Comparison of ENCODE assay signal across 13 cellular contexts in the genomic region with DNA sequence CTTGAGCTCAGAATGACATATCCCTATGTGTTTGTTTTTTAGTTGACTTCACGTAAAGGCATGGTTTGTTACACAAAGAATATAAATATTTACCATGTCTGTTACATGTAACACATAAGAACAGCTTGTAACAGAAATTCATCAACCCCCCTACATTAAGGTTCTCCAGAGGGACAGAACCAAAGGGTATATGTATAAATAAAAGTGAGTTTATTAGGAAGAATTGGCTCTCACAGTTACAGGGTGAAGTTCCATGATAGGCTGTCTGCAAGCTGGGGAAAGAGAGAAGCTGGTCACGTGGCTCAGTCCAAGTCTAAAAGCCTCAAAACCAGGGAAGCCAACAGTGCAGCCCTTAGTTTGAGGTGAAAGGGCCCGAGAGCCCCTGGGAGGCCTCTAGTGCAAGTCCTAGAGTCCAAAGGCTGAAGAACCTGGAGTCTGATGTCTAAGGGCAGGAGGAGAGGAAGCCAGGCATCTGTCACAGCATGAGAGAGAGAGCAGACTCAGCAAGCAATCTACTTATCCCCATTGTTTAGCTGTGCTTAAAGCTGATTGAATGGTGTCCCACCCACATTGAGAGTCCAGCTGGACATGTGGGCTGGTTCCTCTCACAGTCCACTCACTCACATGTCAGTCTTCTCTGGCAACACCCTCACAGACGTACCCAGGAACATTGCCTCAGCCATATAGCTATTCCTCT. TPM values are rescaled to one million over a fixed set of nuclear protein-coding genes. Genes with fewer than 3 reads are reported as not detected.
DNase-seq lines count a peak whose midpoint lies in the region; ATAC-seq and TF ChIP-seq lines count a peak whose summit lies in the region.
"Had no signal": no experiment of that assay in that cellular context is flagged by ENCODE, and none has a peak within 500 bp of the region (broad histone marks: within the 10 kb centered on the region; RNA-seq: fewer than 3 reads in every experiment).

No MANE protein-coding gene starts in this region.

- peaks cover 31 to 90% (median 66%) of the 10 kb centered on the region in 9 donors for H3K4me1 ChIP-seq in heart right ventricle

- H3K4me1 Mint-ChIP-seq in T-helper 17 cell, result peaks cover 27% of the 10 kb centered on the region

- in situ Hi-C loops in G401 (cut with HindIII; ENCODE audit: low sequenced_read_pairs), result loop anchor here (10.0 kb wide), 2 partner anchors 45 to 75 kb away; no protein-coding TSS in a partner anchor

- H3K27ac ChIP-seq in heart right ventricle, result peak overlapping the region in 9 of 10 donors; percentile 22 to 68 (median 46)
- H3K27ac ChIP-seq: KMS-11 had no signal

- intact Hi-C loops in heart right ventricle (cut with DNase I) (loop anchor here in 4 of 10 donors (2.0 to 5.0 kb wide), 3 partner anchors 19 to 68 kb away; no protein-coding TSS in a partner anchor), sciatic nerve (cut with DNase I) (no loop called here), posterior vena cava (cut with DNase I) (no loop called here)

- peak overlapping the region; percentile 60 for H3K27ac Mint-ChIP-seq in T-helper 17 cell
- H3K27ac Mint-ChIP-seq: activated naive CD8-positive, alpha-beta T cell treated with anti-CD3 and anti-CD28 coated beads, Interleukin-2, amount 10 ng/mL, durations not matched to agents 7 days and 5 days had no signal

- H3K36me3 ChIP-seq in heart right ventricle, result peaks cover 0 to 76% (median 10%) of the 10 kb centered on the region in 9 donors

- H3K4me3 ChIP-seq in heart right ventricle, result no peak overlapping the region

- no peaks in the 10 kb centered on the region for H3K9me3 ChIP-seq in T-helper 17 cell (ENCODE audit: control insufficient read depth, low read length, poor library complexity, severe bottlenecking)
- H3K9me3 ChIP-seq in heart right ventricle, result no peaks in the 10 kb centered on the region

- TF ChIP-seq CTCF in heart right ventricle (IDR thresholded peaks at IDR 0.05), result no peak

- ATAC-seq in T-helper 17 cell, result peak; percentile 14
- peak; percentile 88 to 98 (median 94) for ATAC-seq in heart right ventricle
- ATAC-seq in sciatic nerve, result peak; percentile 56
- no peak for ATAC-seq in GM21825 (IDR thresholded peaks at IDR 0.05; ENCODE audit: unreplicated experiment)

- no peaks in the 10 kb centered on the region for H3K27me3 Mint-ChIP-seq in T-helper 17 cell
- H3K27me3 Mint-ChIP-seq: activated naive CD8-positive, alpha-beta T cell treated with anti-CD3 and anti-CD28 coated beads, Interleukin-2, amount 10 ng/mL, durations not matched to agents 7 days and 5 days had no signal

- no peak overlapping the region for H3K4me3 Mint-ChIP-seq in T-helper 17 cell
- H3K4me3 Mint-ChIP-seq: activated naive CD8-positive, alpha-beta T cell treated with anti-CD3 and anti-CD28 coated beads, Interleukin-2, amount 10 ng/mL, durations not matched to agents 7 days and 5 days had no signal

- DNase-seq in LHCN-M2 (ENCODE audit: low read depth), result peak; percentile 20
- no peak for DNase-seq in T-helper 17 cell
- DNase-seq in heart right ventricle, result peak in 1 of 2 donors; percentile 79
- DNase-seq in sciatic nerve (ENCODE audit: low spot score), result no peak
- no peak for DNase-seq in posterior vena cava (ENCODE audit: low spot score)
- DNase-seq in G401 (ENCODE audit: low spot score), result no peak
- no peak for DNase-seq in activated CD4-positive, alpha-beta T cell treated with anti-CD3 and anti-CD28 coated beads for 4 hours
- DNase-seq: activated naive CD8-positive, alpha-beta T cell treated with anti-CD3 and anti-CD28 coated beads, Interleukin-2, amount 10 ng/mL, durations not matched to agents 7 days and 5 days; HCEC 1CT; stimulated activated CD4-positive, alpha-beta T cell treated with anti-CD3 and anti-CD28 coated beads, Interleukin-2, amount 100 ng/mL, for 24 hours; T-helper 2 cell had no signal

- 30 to 34% methylated on average over 4 of the region's 4 CpGs for WGBS in heart right ventricle, 2 donors

- H3K36me3 Mint-ChIP-seq in T-helper 17 cell (ENCODE audit: low read depth), result peaks cover 2% of the 10 kb centered on the region

- H3K27me3 ChIP-seq in heart right ventricle, result no peaks in the 10 kb centered on the region

RNA-seq across cellular contexts. Expression of gene THRAP3, which starts 15.8 kb away (rescaled TPM):
- 71.0 and 87.7 TPM in 2 replicates for total RNA-seq in LHCN-M2 (2014; rRNA removed)
- 41.5 TPM for polyA plus RNA-seq in LHCN-M2 (2012)
- 10 to 100 TPM; 74.5 to 76.3 TPM for total RNA-seq in T-helper 17 cell
- 100 to 1,000 TPM in 5 of 10 donors, 10 to 100 TPM in 5; 85.3 to 109 (median 100) TPM for total RNA-seq in heart right ventricle
- 10 to 100 TPM; 22.8 to 35.1 TPM for polyA plus RNA-seq in heart right ventricle
- total RNA-seq in sciatic nerve, result 101 TPM
- 10 to 100 TPM; 76.6 to 79.1 TPM for total RNA-seq in posterior vena cava
- 83.5 and 115 TPM in 2 replicates for total RNA-seq in G401 (2014; rRNA removed; shearing (Covaris generic))
